1 cellular context compared by ENCODE assay signal in genomic region chr9:72364679-72365524, GRCh38.
A peak's percentile ranks its signal among the peaks of the same experiment; 100 is the strongest.
TF ChIP-seq lines count a peak whose summit lies in the region.

Gene ZFAND5 (minus strand): TSS chr9:72365208. CDS start chr9:72360778, 4,430 bp downstream.

TF ChIP-seq in SK-N-SH, 30 proteins besides CTCF, POLR2A, EP300 and RAD21 (continued from another document):
- TF ChIP-seq, protein P1, sequence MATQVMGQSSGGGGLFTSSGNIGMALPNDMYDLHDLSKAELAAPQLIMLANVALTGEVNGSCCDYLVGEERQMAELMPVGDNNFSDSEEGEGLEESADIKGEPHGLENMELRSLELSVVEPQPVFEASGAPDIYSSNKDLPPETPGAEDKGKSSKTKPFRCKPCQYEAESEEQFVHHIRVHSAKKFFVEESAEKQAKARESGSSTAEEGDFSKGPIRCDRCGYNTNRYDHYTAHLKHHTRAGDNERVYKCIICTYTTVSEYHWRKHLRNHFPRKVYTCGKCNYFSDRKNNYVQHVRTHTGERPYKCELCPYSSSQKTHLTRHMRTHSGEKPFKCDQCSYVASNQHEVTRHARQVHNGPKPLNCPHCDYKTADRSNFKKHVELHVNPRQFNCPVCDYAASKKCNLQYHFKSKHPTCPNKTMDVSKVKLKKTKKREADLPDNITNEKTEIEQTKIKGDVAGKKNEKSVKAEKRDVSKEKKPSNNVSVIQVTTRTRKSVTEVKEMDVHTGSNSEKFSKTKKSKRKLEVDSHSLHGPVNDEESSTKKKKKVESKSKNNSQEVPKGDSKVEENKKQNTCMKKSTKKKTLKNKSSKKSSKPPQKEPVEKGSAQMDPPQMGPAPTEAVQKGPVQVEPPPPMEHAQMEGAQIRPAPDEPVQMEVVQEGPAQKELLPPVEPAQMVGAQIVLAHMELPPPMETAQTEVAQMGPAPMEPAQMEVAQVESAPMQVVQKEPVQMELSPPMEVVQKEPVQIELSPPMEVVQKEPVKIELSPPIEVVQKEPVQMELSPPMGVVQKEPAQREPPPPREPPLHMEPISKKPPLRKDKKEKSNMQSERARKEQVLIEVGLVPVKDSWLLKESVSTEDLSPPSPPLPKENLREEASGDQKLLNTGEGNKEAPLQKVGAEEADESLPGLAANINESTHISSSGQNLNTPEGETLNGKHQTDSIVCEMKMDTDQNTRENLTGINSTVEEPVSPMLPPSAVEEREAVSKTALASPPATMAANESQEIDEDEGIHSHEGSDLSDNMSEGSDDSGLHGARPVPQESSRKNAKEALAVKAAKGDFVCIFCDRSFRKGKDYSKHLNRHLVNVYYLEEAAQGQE (IDR thresholded peaks at IDR 0.05; ENCODE audit: low read depth, low read length), result peak; percentile 59; the same call in 1 of the 2 replicates
- TF ChIP-seq JUND (IDR thresholded peaks at IDR 0.05), result no peak
- TF ChIP-seq SMC3 (IDR thresholded peaks at IDR 0.05; ENCODE audit: low read depth, low read length), result no peak
- TF ChIP-seq MEF2A (IDR thresholded peaks at IDR 0.05; ENCODE audit: borderline replicate concordance, low read depth), result peak; percentile 96
- TF ChIP-seq RXRA (IDR thresholded peaks at IDR 0.05; ENCODE audit: borderline replicate concordance, low read depth), result no peak
- TF ChIP-seq RCOR1 (IDR thresholded peaks at IDR 0.05; ENCODE audit: low read length), result 0 out of 2 replicates have a peak, but pooled peaks have one; percentile 8
- 0 out of 2 replicates have a peak, but pooled peaks have one; percentile 12 for TF ChIP-seq FOXM1 (IDR thresholded peaks at IDR 0.05; ENCODE audit: low read depth)
- TF ChIP-seq GATA2 (CRISPR knock-in tag; IDR thresholded peaks at IDR 0.05), result no peak
- TF ChIP-seq ELF1 (IDR thresholded peaks at IDR 0.05), result no peak
